Comparison of ENCODE assay signal across 2 cellular contexts in genomic region chr1:165902565-165902964, GRCh38.
TF ChIP-seq lines count a peak whose summit lies in the region.

No MANE protein-coding gene starts in this region.

TF ChIP-seq in HepG2, 621 proteins besides CTCF, POLR2A, EP300 and RAD21:
- TF ChIP-seq RFXANK (CRISPR knock-in tag; IDR thresholded peaks at IDR 0.05) (no peak), ZNF83 (CRISPR knock-in tag; IDR thresholded peaks at IDR 0.05; ENCODE audit: borderline replicate concordance) (no peak), RFX3 (CRISPR knock-in tag; IDR thresholded peaks at IDR 0.05) (no peak), FIP1L1 (IDR thresholded peaks at IDR 0.05; ENCODE audit: borderline replicate concordance, insufficient read depth, low read depth, low read length) (no peak), ZNF12 (CRISPR knock-in tag; IDR thresholded peaks at IDR 0.05) (no peak), THAP7 (CRISPR knock-in tag; IDR thresholded peaks at IDR 0.05) (no peak), SOX13 (IDR thresholded peaks at IDR 0.05) (no peak), SOX13 (CRISPR knock-in tag; conservative IDR thresholded peaks at IDR 0.05 in 1 of 2, IDR thresholded peaks at IDR 0.05 in 1 of 2) (no peak), CREBL2 (CRISPR knock-in tag; IDR thresholded peaks at IDR 0.05; ENCODE audit: borderline replicate concordance) (no peak)

TF ChIP-seq in endothelial cell of umbilical vein, 7 proteins besides CTCF, POLR2A, EP300 and RAD21:
- TF ChIP-seq JUN (IDR thresholded peaks at IDR 0.05; ENCODE audit: borderline replicate concordance, insufficient read depth, insufficient read length, low read depth) (no peak), POLR2AphosphoS5 (IDR thresholded peaks at IDR 0.05; ENCODE audit: insufficient read depth, low read depth, low read length) (no peak), MYC (IDR thresholded peaks at IDR 0.05; ENCODE audit: low read depth, low read length) (no peak), FOS (IDR thresholded peaks at IDR 0.05; ENCODE audit: borderline replicate concordance, insufficient read depth, low read length) (no peak), EZH2 (IDR thresholded peaks at IDR 0.05; ENCODE audit: borderline replicate concordance, low read depth, low read length, severe bottlenecking) (no peak), GATA2 (IDR thresholded peaks at IDR 0.05; ENCODE audit: insufficient read depth, insufficient read length, low read depth, low read length) (no peak)
- TF ChIP-seq, protein P1, sequence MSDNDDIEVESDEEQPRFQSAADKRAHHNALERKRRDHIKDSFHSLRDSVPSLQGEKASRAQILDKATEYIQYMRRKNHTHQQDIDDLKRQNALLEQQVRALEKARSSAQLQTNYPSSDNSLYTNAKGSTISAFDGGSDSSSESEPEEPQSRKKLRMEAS (IDR thresholded peaks at IDR 0.05; ENCODE audit: insufficient read depth, insufficient read length): no peak
